In genomic region chr2:26123426-26123825, GRCh38 we compare ENCODE assay signal across 14 cellular contexts.
"Had no signal": no experiment of that assay in that cellular context is flagged by ENCODE, and none has a peak within 500 bp of the region (broad histone marks: within the 10 kb centered on the region; RNA-seq: fewer than 3 reads in every experiment).

No MANE protein-coding gene starts in this region.

- H3K27ac ChIP-seq: brain microvascular endothelial cell, SJSA1, tibial nerve had no signal

- DNase-seq: activated CD4-positive, alpha-beta T cell treated with anti-CD3 and anti-CD28 coated beads for 48 hours; activated CD8-positive, alpha-beta memory T cell treated with anti-CD3 and anti-CD28 coated beads for 24 hours; activated effector memory CD4-positive, alpha-beta T cell treated with Interleukin-2 at 50 U/mL for 16 hours; brain microvascular endothelial cell; dermis blood vessel endothelial cell; endodermal cell; erythroblast; left cardiac atrium; natural killer cell had no signal

- H3K9me3 ChIP-seq: SJSA1, tibial nerve had no signal

- H3K4me1 Mint-ChIP-seq: endodermal cell had no signal

- H3K4me3 ChIP-seq: lung, SJSA1, skin epidermis, tibial nerve had no signal

- H3K9me3 Mint-ChIP-seq: activated naive CD4-positive, alpha-beta T cell treated with anti-CD3 and anti-CD28 coated beads, Interleukin-2, amount 50 U/mL, for 72 hours; endodermal cell; natural killer cell had no signal

- H3K36me3 Mint-ChIP-seq: activated naive CD4-positive, alpha-beta T cell treated with anti-CD3 and anti-CD28 coated beads, Interleukin-2, amount 50 U/mL, for 72 hours; natural killer cell had no signal

- H3K27me3 ChIP-seq: brain microvascular endothelial cell, SJSA1, tibial nerve had no signal

- ATAC-seq: activated naive CD4-positive, alpha-beta T cell treated with anti-CD3 and anti-CD28 coated beads, Interleukin-2, amount 50 U/mL, for 72 hours had no signal

- H3K4me3 Mint-ChIP-seq: endodermal cell had no signal

- H3K4me1 ChIP-seq: SJSA1 had no signal
